18 cellular contexts compared by ENCODE assay signal in genomic region chr5:40270274-40270855, GRCh38.
DNase-seq lines count a peak whose midpoint lies in the region; ATAC-seq and TF ChIP-seq lines count a peak whose summit lies in the region.
"Had no signal": no experiment of that assay in that cellular context is flagged by ENCODE, and none has a peak within 500 bp of the region (broad histone marks: within the 10 kb centered on the region; RNA-seq: fewer than 3 reads in every experiment).

No MANE protein-coding gene starts in this region.

- H3K27ac Mint-ChIP-seq in activated CD8-positive, alpha-beta T cell treated with anti-CD3 and anti-CD28 coated beads for 36 hours = peak overlapping the region; percentile 26
- H3K27ac Mint-ChIP-seq in activated CD8-positive, alpha-beta T cell treated with anti-CD3 and anti-CD28 coated beads, Interleukin-2, amount 10 ng/mL, durations not matched to agents 7 days and 5 days = no peak overlapping the region
- H3K27ac Mint-ChIP-seq in T-helper 1 cell treated with Interleukin-12 subunit alpha and Interleukin-12 subunit beta and Interleukin-4 antibody, amounts not matched to agents 30 μg/mL and 1 μg/mL, for 36 hours = peak overlapping the region; percentile 26
- H3K27ac Mint-ChIP-seq: CD8-positive, alpha-beta memory T cell had no signal

- ATAC-seq in activated CD8-positive, alpha-beta T cell treated with anti-CD3 and anti-CD28 coated beads for 36 hours = peak; percentile 65
- no peak for ATAC-seq in activated CD8-positive, alpha-beta T cell treated with anti-CD3 and anti-CD28 coated beads, Interleukin-2, amount 10 ng/mL, durations not matched to agents 7 days and 5 days
- no peak for ATAC-seq in heart left ventricle
- ATAC-seq: A549, GM12878 had no signal

- CTCF ChIA-PET in activated CD8-positive, alpha-beta T cell treated with anti-CD3 and anti-CD28 coated beads for 36 hours (lab: Charles Lee) = no interaction called here
- CTCF ChIA-PET in activated CD8-positive, alpha-beta T cell treated with anti-CD3 and anti-CD28 coated beads, Interleukin-2, amount 10 ng/mL, durations not matched to agents 7 days and 5 days (lab: Charles Lee) = interaction anchor here (0.7 kb wide), 1 partner anchor 230 kb away, joined by 4 read pairs; no protein-coding TSS in a partner anchor

- no peaks in the 10 kb centered on the region for H3K36me3 ChIP-seq in left ventricle myocardium inferior
- H3K36me3 ChIP-seq in heart left ventricle = no peaks in the 10 kb centered on the region
- H3K36me3 ChIP-seq: BLaER1 treated with 17β-estradiol and CSF1 and Interleukin-3, amounts not matched to agents 10 nM and 100 nM had no signal

- H3K4me1 ChIP-seq in left ventricle myocardium inferior (peaks cover 18% of the 10 kb centered on the region), heart left ventricle (peaks cover 0 to 24% (median 1%) of the 10 kb centered on the region in 12 donors)
- H3K4me1 ChIP-seq: A549; BLaER1 treated with 17β-estradiol and CSF1 and Interleukin-3, amounts not matched to agents 10 nM and 100 nM had no signal

- TF ChIP-seq CTCF in activated CD8-positive, alpha-beta T cell treated with anti-CD3 and anti-CD28 coated beads for 36 hours (IDR thresholded peaks at IDR 0.05) = no peak
- no peak for TF ChIP-seq CTCF in left ventricle myocardium inferior (IDR thresholded peaks at IDR 0.05; ENCODE audit: borderline replicate concordance)
- no peak for TF ChIP-seq CTCF in heart left ventricle (IDR thresholded peaks at IDR 0.05)

- H3K9me3 ChIP-seq in left ventricle myocardium inferior (replicated peaks) = no peaks in the 10 kb centered on the region
- no peaks in the 10 kb centered on the region for H3K9me3 ChIP-seq in heart left ventricle
- H3K9me3 ChIP-seq: A549; BLaER1 treated with 17β-estradiol and CSF1 and Interleukin-3, amounts not matched to agents 10 nM and 100 nM had no signal

- no peak for DNase-seq in activated CD8-positive, alpha-beta T cell treated with anti-CD3 and anti-CD28 coated beads for 36 hours
- DNase-seq in activated CD8-positive, alpha-beta T cell treated with anti-CD3 and anti-CD28 coated beads, Interleukin-2, amount 10 ng/mL, durations not matched to agents 7 days and 5 days = no peak
- DNase-seq in left ventricle myocardium inferior (no peak), heart left ventricle (no peak), NCI-H1417 treated with DMSO at 0.1 percent for 48 hours (lab: John Stamatoyannopoulos, UW) (no peak), EL (no peak)
- DNase-seq: CD8-positive, alpha-beta memory T cell; DMS79 treated with DMSO at 0.1 percent for 48 hours; GDM1; GM23248; NCI-H187 treated with DMSO at 0.1 percent for 48 hours; NCI-H446; NCI-H69 had no signal

- H3K27me3 Mint-ChIP-seq in activated CD8-positive, alpha-beta T cell treated with anti-CD3 and anti-CD28 coated beads for 36 hours = no peaks in the 10 kb centered on the region
- no peaks in the 10 kb centered on the region for H3K27me3 Mint-ChIP-seq in activated CD8-positive, alpha-beta T cell treated with anti-CD3 and anti-CD28 coated beads, Interleukin-2, amount 10 ng/mL, durations not matched to agents 7 days and 5 days (ENCODE audit: low read depth)
- H3K27me3 Mint-ChIP-seq in T-helper 1 cell treated with Interleukin-12 subunit alpha and Interleukin-12 subunit beta and Interleukin-4 antibody, amounts not matched to agents 30 μg/mL and 1 μg/mL, for 36 hours (ENCODE audit: low read depth) = no peaks in the 10 kb centered on the region

- POLR2A ChIA-PET in activated CD8-positive, alpha-beta T cell treated with anti-CD3 and anti-CD28 coated beads for 36 hours (lab: Charles Lee) = interaction anchor here (0.6 kb wide), 1 partner anchor 13 kb away, joined by 3 read pairs; no protein-coding TSS in a partner anchor
- POLR2A ChIA-PET in activated CD8-positive, alpha-beta T cell treated with anti-CD3 and anti-CD28 coated beads, Interleukin-2, amount 10 ng/mL, durations not matched to agents 7 days and 5 days (lab: Charles Lee) = no interaction called here

- no peak overlapping the region for H3K4me3 ChIP-seq in left ventricle myocardium inferior
- no peak overlapping the region for H3K4me3 ChIP-seq in heart left ventricle
- H3K4me3 ChIP-seq: A549; BLaER1 treated with 17β-estradiol and CSF1 and Interleukin-3, amounts not matched to agents 10 nM and 100 nM; GM12878; GM23248; PC-9 had no signal

- H3K4me1 Mint-ChIP-seq in activated CD8-positive, alpha-beta T cell treated with anti-CD3 and anti-CD28 coated beads for 36 hours (ENCODE audit: low read depth) = peaks cover 17% of the 10 kb centered on the region
- H3K4me1 Mint-ChIP-seq in activated CD8-positive, alpha-beta T cell treated with anti-CD3 and anti-CD28 coated beads, Interleukin-2, amount 10 ng/mL, durations not matched to agents 7 days and 5 days (ENCODE audit: low read depth) = peaks cover 17% of the 10 kb centered on the region
- peaks cover 37% of the 10 kb centered on the region for H3K4me1 Mint-ChIP-seq in T-helper 1 cell treated with Interleukin-12 subunit alpha and Interleukin-12 subunit beta and Interleukin-4 antibody, amounts not matched to agents 30 μg/mL and 1 μg/mL, for 36 hours (ENCODE audit: low read depth)

- H3K4me3 Mint-ChIP-seq in activated CD8-positive, alpha-beta T cell treated with anti-CD3 and anti-CD28 coated beads for 36 hours = no peak overlapping the region
- H3K4me3 Mint-ChIP-seq in activated CD8-positive, alpha-beta T cell treated with anti-CD3 and anti-CD28 coated beads, Interleukin-2, amount 10 ng/mL, durations not matched to agents 7 days and 5 days = no peak overlapping the region
- H3K4me3 Mint-ChIP-seq in T-helper 1 cell treated with Interleukin-12 subunit alpha and Interleukin-12 subunit beta and Interleukin-4 antibody, amounts not matched to agents 30 μg/mL and 1 μg/mL, for 36 hours = peak overlapping the region; percentile 18
- H3K4me3 Mint-ChIP-seq: CD8-positive, alpha-beta memory T cell had no signal

- H3K27me3 ChIP-seq in left ventricle myocardium inferior (ENCODE audit: low read depth) = no peaks in the 10 kb centered on the region
- no peaks in the 10 kb centered on the region for H3K27me3 ChIP-seq in heart left ventricle
- H3K27me3 ChIP-seq: BLaER1 treated with 17β-estradiol and CSF1 and Interleukin-3, amounts not matched to agents 10 nM and 100 nM had no signal

- no peaks in the 10 kb centered on the region for H3K36me3 Mint-ChIP-seq in activated CD8-positive, alpha-beta T cell treated with anti-CD3 and anti-CD28 coated beads for 36 hours (ENCODE audit: low read depth)
- peaks cover 2% of the 10 kb centered on the region for H3K36me3 Mint-ChIP-seq in activated CD8-positive, alpha-beta T cell treated with anti-CD3 and anti-CD28 coated beads, Interleukin-2, amount 10 ng/mL, durations not matched to agents 7 days and 5 days (ENCODE audit: low read depth)
- peaks cover 8% of the 10 kb centered on the region for H3K36me3 Mint-ChIP-seq in T-helper 1 cell treated with Interleukin-12 subunit alpha and Interleukin-12 subunit beta and Interleukin-4 antibody, amounts not matched to agents 30 μg/mL and 1 μg/mL, for 36 hours (ENCODE audit: low read depth)
- H3K36me3 Mint-ChIP-seq: CD8-positive, alpha-beta memory T cell had no signal

- intact Hi-C loops in activated CD8-positive, alpha-beta T cell treated with anti-CD3 and anti-CD28 coated beads for 36 hours (cut with micrococcal nuclease) = no loop called here
- intact Hi-C loops in left ventricle myocardium inferior (cut with micrococcal nuclease) = no loop called here
- intact Hi-C loops in heart left ventricle (cut with DNase I) = no loop called here

- H3K27ac ChIP-seq in left ventricle myocardium inferior (replicated peaks) (peak overlapping the region; percentile 4), heart left ventricle (no peak overlapping the region)
- H3K27ac ChIP-seq: A549; BLaER1 treated with 17β-estradiol and CSF1 and Interleukin-3, amounts not matched to agents 10 nM and 100 nM; GM23248; PC-9 had no signal

- WGBS in heart left ventricle, 4 donors = 74 to 82% (median 79%) methylated on average over 2 of the region's 2 CpGs

- H3K9me3 Mint-ChIP-seq in activated CD8-positive, alpha-beta T cell treated with anti-CD3 and anti-CD28 coated beads for 36 hours = no peaks in the 10 kb centered on the region
- no peaks in the 10 kb centered on the region for H3K9me3 Mint-ChIP-seq in activated CD8-positive, alpha-beta T cell treated with anti-CD3 and anti-CD28 coated beads, Interleukin-2, amount 10 ng/mL, durations not matched to agents 7 days and 5 days (ENCODE audit: insufficient read depth)
- no peaks in the 10 kb centered on the region for H3K9me3 Mint-ChIP-seq in T-helper 1 cell treated with Interleukin-12 subunit alpha and Interleukin-12 subunit beta and Interleukin-4 antibody, amounts not matched to agents 30 μg/mL and 1 μg/mL, for 36 hours
- H3K9me3 Mint-ChIP-seq: CD8-positive, alpha-beta memory T cell had no signal

- no peak for TF ChIP-seq POLR2A in heart left ventricle (IDR thresholded peaks at IDR 0.05)
